ENCODE assay signal across 18 cellular contexts in the genomic region with DNA sequence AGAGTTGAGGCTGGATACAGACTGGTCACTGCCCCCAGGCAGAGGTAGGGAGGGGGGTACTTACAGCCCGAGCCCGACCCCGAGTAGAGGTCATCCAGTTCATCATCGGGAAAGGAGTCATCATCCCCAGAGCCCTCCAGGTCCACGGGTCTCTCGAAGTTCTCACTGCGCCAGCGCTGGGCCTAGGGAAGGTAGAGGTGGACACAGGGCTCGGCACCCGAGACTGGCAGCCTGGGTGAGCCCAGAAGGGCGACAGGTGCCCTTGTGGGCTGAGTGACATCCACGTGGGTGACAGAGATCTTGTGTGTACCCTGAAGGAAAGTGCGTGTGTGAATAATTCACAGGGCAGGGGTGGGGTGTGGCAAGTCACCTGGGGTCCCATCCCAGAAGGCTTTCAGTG. TPM values are rescaled to one million over a fixed set of nuclear protein-coding genes. Genes with fewer than 3 reads are reported as not detected.
DNase-seq lines count a peak whose midpoint lies in the region; ATAC-seq, FAIRE-seq and TF ChIP-seq lines count a peak whose summit lies in the region.
"Had no signal": no experiment of that assay in that cellular context is flagged by ENCODE, and none has a peak within 500 bp of the region (broad histone marks: within the 10 kb centered on the region; RNA-seq: fewer than 3 reads in every experiment).

No MANE protein-coding gene starts in this region.

- WGBS in right cardiac atrium = 86% methylated on average over 13 of the region's 13 CpGs
- 92% methylated on average over 13 of the region's 13 CpGs; no CpG with 5 or more reads in 1 of the 2 experiments for WGBS in H1 (ENCODE audit: extremely low coverage in 1 of 2, insufficient coverage in 1 of 2, insufficient read length in 1 of 2, insufficient replicate concordance in 2 of 2, low coverage in 1 of 2, low lambda C conversion rate in 2 of 2, missing lambda C conversion rate in 1 of 2), 2 experiments
- 76 to 77% methylated on average over 12 of the region's 13 CpGs for WGBS in tibial nerve, 2 donors

- no peak overlapping the region for H3K4ac ChIP-seq in H1 (replicated peaks; ENCODE audit: insufficient read length, low read depth, low read length)

- H2BK5ac ChIP-seq in H1 (ENCODE audit: low read depth, low read length) = no peak overlapping the region

- peaks cover 9 to 14% of the 10 kb centered on the region in 2 experiments for H4K20me1 ChIP-seq in H1 (replicated peaks in 1 of 2; ENCODE audit: control insufficient read depth in 1 of 2, insufficient read depth in 2 of 2, low read length in 2 of 2)

- FAIRE-seq in H1 (lab: Jason Lieb, UNC) = no peak
- FAIRE-seq: D721Med, G401.6 had no signal

- peaks cover 10% of the 10 kb centered on the region for H3K79me1 ChIP-seq in H1 (ENCODE audit: low read depth, low read length)

- no peak overlapping the region for H3K56ac ChIP-seq in H1 (replicated peaks; ENCODE audit: insufficient read length, low read depth, low read length)

- H2BK12ac ChIP-seq in H1 (ENCODE audit: low read depth, low read length) = no peak overlapping the region

- TF ChIP-seq CTCF in H1 (IDR thresholded peaks at IDR 0.05; ENCODE audit: control extremely low read depth in 1 of 3, insufficient read depth in 1 of 3, low read depth in 1 of 3, low read length in 3 of 3) (no peak), nephron (IDR thresholded peaks at IDR 0.05; ENCODE audit: unreplicated experiment in 3 of 3) (no peak), tibial nerve (IDR thresholded peaks at IDR 0.05) (no peak)

- no peak for TF ChIP-seq POLR2A in H1 (IDR thresholded peaks at IDR 0.05; ENCODE audit: control extremely low read depth in 1 of 2, low read depth in 2 of 2, low read length in 2 of 2)
- TF ChIP-seq POLR2A in tibial nerve (IDR thresholded peaks at IDR 0.05) = no peak

- no peak overlapping the region for H2BK15ac ChIP-seq in H1 (ENCODE audit: low read length)

- intact Hi-C loops in right cardiac atrium (cut with DNase I) (no loop called here), Right ventricle myocardium superior (cut with DNase I) (no loop called here), left colon (cut with DNase I, micrococcal nuclease) (no loop called here)

- H3K36me3 ChIP-seq in H1 (ENCODE audit: control insufficient read depth in 2 of 4, insufficient read depth in 4 of 4, low read length in 3 of 4) (peaks cover 0 to 12% (median 4%) of the 10 kb centered on the region in 4 experiments; a peak in 5 of 8 replicates), tibial nerve (peaks cover 0 to 31% (median 0%) of the 10 kb centered on the region in 3 donors)
- H3K36me3 ChIP-seq: BLaER1 had no signal

- peaks cover 7% of the 10 kb centered on the region for H3K36me3 Mint-ChIP-seq in nephron (ENCODE audit: low read depth)
- H3K36me3 Mint-ChIP-seq: CD8-positive, alpha-beta T cell had no signal

- no peak overlapping the region for H2BK120ac ChIP-seq in H1 (replicated peaks; ENCODE audit: low read depth, low read length)

- H3K4me2 ChIP-seq in H1 (ENCODE audit: insufficient read depth in 1 of 2, low read depth in 2 of 2, low read length in 2 of 2) = no peak overlapping the region
- H3K4me2 ChIP-seq: BLaER1 had no signal

- ATAC-seq in right cardiac atrium = no peak
- ATAC-seq in Right ventricle myocardium superior (ENCODE audit: poor library complexity) = no peak
- ATAC-seq in left colon = no peak
- no peak for ATAC-seq in HG03196 (IDR thresholded peaks at IDR 0.05; ENCODE audit: unreplicated experiment)
- ATAC-seq: CD8-positive, alpha-beta T cell had no signal

- H3K27me3 Mint-ChIP-seq in nephron (ENCODE audit: low read depth) = peaks cover 16% of the 10 kb centered on the region

- H3K4me3 Mint-ChIP-seq in nephron = no peak overlapping the region
- H3K4me3 Mint-ChIP-seq: CD8-positive, alpha-beta T cell had no signal

- H3K9me3 ChIP-seq in right cardiac atrium (ENCODE audit: control insufficient read depth, low read length) = no peaks in the 10 kb centered on the region
- H3K9me3 ChIP-seq in H1 (ENCODE audit: insufficient read depth in 2 of 2, low read depth in 1 of 2, low read length in 1 of 2) = peaks cover 7 to 9% of the 10 kb centered on the region in 2 experiments
- peaks cover 0 to 2% (median 0%) of the 10 kb centered on the region in 4 donors for H3K9me3 ChIP-seq in tibial nerve
- H3K9me3 ChIP-seq: BLaER1 had no signal

- H3K27ac Mint-ChIP-seq in nephron = peak overlapping the region in 2 of 3 experiments; percentile 62 to 77
- H3K27ac Mint-ChIP-seq: CD8-positive, alpha-beta T cell had no signal

- H3K4me1 ChIP-seq in right cardiac atrium (ENCODE audit: control insufficient read depth, insufficient read depth, low read length) (peaks cover 3% of the 10 kb centered on the region), H1 (replicated peaks in 1 of 4; ENCODE audit: control insufficient read depth in 3 of 4, insufficient read depth in 4 of 4, low read length in 3 of 4) (peaks cover 3 to 14% (median 7%) of the 10 kb centered on the region in 4 experiments), tibial nerve (peaks cover 0 to 65% (median 34%) of the 10 kb centered on the region in 4 donors)

- H3K9ac ChIP-seq in H1 (replicated peaks in 1 of 4; ENCODE audit: extremely low read depth in 1 of 4, low read depth in 3 of 4, low read length in 3 of 4) = no peak overlapping the region
- H3K9ac ChIP-seq: BLaER1 had no signal

- no peak overlapping the region for H4K91ac ChIP-seq in H1 (replicated peaks; ENCODE audit: insufficient read length, low read length)

- H2AK5ac ChIP-seq in H1 (ENCODE audit: low read depth, low read length) = no peak overlapping the region

- CTCF ChIA-PET in H1 (lab: Charles Lee; ENCODE audit: partially characterized antibody) = interaction anchor here (1.5 to 7.2 kb wide), 4 partner anchors 32 to 159 kb away, joined by 4 to 41 read pairs (median 13); no protein-coding TSS in a partner anchor

- no peaks in the 10 kb centered on the region for H3K9me3 Mint-ChIP-seq in nephron
- H3K9me3 Mint-ChIP-seq: CD8-positive, alpha-beta T cell had no signal

- TF ChIP-seq RAD21 in H1 (IDR thresholded peaks at IDR 0.05 in 1 of 2, conservative IDR thresholded peaks at IDR 0.05 in 1 of 2; ENCODE audit: low read depth in 2 of 2, low read length in 2 of 2) = no peak

- no peaks in the 10 kb centered on the region; a peak in 1 of 4 replicates for H3K79me2 ChIP-seq in H1 (ENCODE audit: control insufficient read depth in 1 of 2, insufficient read depth in 2 of 2, low read length in 2 of 2)

- H3K18ac ChIP-seq in H1 (ENCODE audit: extremely low read depth, low read length) = no peak overlapping the region

- no peaks in the 10 kb centered on the region for H3K27me3 ChIP-seq in right cardiac atrium (ENCODE audit: control insufficient read depth, insufficient read depth)
- H3K27me3 ChIP-seq in H1 (replicated peaks in 1 of 4; ENCODE audit: control insufficient read depth in 3 of 4, extremely low read depth in 1 of 4, insufficient read depth in 3 of 4, low read length in 3 of 4) = no peaks in the 10 kb centered on the region
- no peaks in the 10 kb centered on the region for H3K27me3 ChIP-seq in tibial nerve

- H3K4me1 Mint-ChIP-seq in nephron = peaks cover 52% of the 10 kb centered on the region

- H2AFZ ChIP-seq in H1 (ENCODE audit: low read length) = no peak overlapping the region

- H4K8ac ChIP-seq in H1 (ENCODE audit: extremely low read depth, insufficient read depth, low read length) = peak overlapping the region; percentile 53; the same call in 1 of the 2 replicates

- no peak for TF ChIP-seq EP300 in H1 (IDR thresholded peaks at IDR 0.05; ENCODE audit: borderline replicate concordance in 1 of 2, low read depth in 2 of 2, low read length in 2 of 2)
- no peak for TF ChIP-seq EP300 in tibial nerve (IDR thresholded peaks at IDR 0.05)

- no peak overlapping the region for H4K5ac ChIP-seq in H1 (ENCODE audit: insufficient read length, low read depth, low read length)

- no peak overlapping the region for H3K14ac ChIP-seq in H1 (ENCODE audit: insufficient read length)

- no peaks in the 10 kb centered on the region for H3K23me2 ChIP-seq in H1 (ENCODE audit: low read depth, low read length)

- peak in 2 of 3 donors; percentile 10 to 57 for DNase-seq in right cardiac atrium
- no peak for DNase-seq in Right ventricle myocardium superior
- no peak for DNase-seq in H1 (ENCODE audit: low read depth in 1 of 2, low spot score in 2 of 2)
- DNase-seq in tibial nerve (ENCODE audit: low spot score in 2 of 2) = no peak
- DNase-seq in activated CD8-positive, alpha-beta memory T cell treated with anti-CD3 and anti-CD28 coated beads, Interleukin-2, amount 50 U/mL, for 48 hours = no peak
- no peak for DNase-seq in left colon
- DNase-seq: CD8-positive, alpha-beta T cell; DND-41; HCEC 1CT; Karpas-422; MM.1S; NCI-H2081 treated with DMSO at 0.1 percent for 48 hours; NCI-H524 had no signal

- H3K4me3 ChIP-seq in right cardiac atrium (ENCODE audit: low read length) (no peak overlapping the region), H1 (ENCODE audit: extremely low read depth in 1 of 4, insufficient read depth in 2 of 4, low read depth in 3 of 4, low read length in 4 of 4) (no peak overlapping the region), tibial nerve (no peak overlapping the region)
- H3K4me3 ChIP-seq: BLaER1 had no signal

- no peak overlapping the region for H3K23ac ChIP-seq in H1 (ENCODE audit: insufficient read length)

- POLR2A ChIA-PET in H1 (lab: Charles Lee; ENCODE audit: partially characterized antibody) = no interaction called here

- no peak overlapping the region for H2BK20ac ChIP-seq in H1 (ENCODE audit: low read length)

- H3K27ac ChIP-seq in right cardiac atrium (ENCODE audit: low read length) = no peak overlapping the region
- H3K27ac ChIP-seq in H1 (ENCODE audit: low read depth, low read length) = no peak overlapping the region
- H3K27ac ChIP-seq in tibial nerve = peak overlapping the region; percentile 24 to 91 (median 80)
- H3K27ac ChIP-seq: BLaER1 had no signal

TF ChIP-seq in H1, 55 proteins besides CTCF, POLR2A, EP300 and RAD21 (continues in another document):
- no peak for TF ChIP-seq CBX8 (IDR thresholded peaks at IDR 0.05; ENCODE audit: borderline replicate concordance, low read depth, low read length)
- no peak for TF ChIP-seq CBX5 (IDR thresholded peaks at IDR 0.05; ENCODE audit: low read depth, low read length)
- no peak for TF ChIP-seq SIX5 (IDR thresholded peaks at IDR 0.05; ENCODE audit: low read depth, low read length)
- TF ChIP-seq KDM5A (IDR thresholded peaks at IDR 0.05; ENCODE audit: low read length) = no peak

RNA-seq across cellular contexts. Expression of a gene that starts 30.0 kb away (rescaled TPM):
- total RNA-seq in right cardiac atrium (10 to 100 TPM; 33.2 to 39.5 (median 38.5) TPM), Right ventricle myocardium superior (19.9 TPM), tibial nerve (10 to 100 TPM; 47.1 to 78.9 (median 64.2) TPM), left colon (10 to 100 TPM in 1 of 2 donors, 1 to 10 TPM in 1; 6.5 to 18.0 TPM)
- polyA plus RNA-seq in right cardiac atrium (40.9 TPM), H1 (2011; rRNA removed) (7.0 and 12.7 TPM in 2 replicates)
- total RNA-seq in H1 (2021; fragmentation: NEBNext Ultra II Directional; extraction: Animal tissue kit (Norgen Biotek cat#: 25700)) = 26.8 and 27.0 TPM in 2 replicates
- 8.1 TPM for polyA plus RNA-seq in H1 (2011; cell fraction: cytosol; rRNA removed)
- polyA plus RNA-seq in H1 (2011; cell fraction: nucleus; rRNA removed) = 18.5 TPM
- 17.6 to 28.5 TPM (median 21.8 TPM) in 4 replicates for polyA plus RNA-seq in H1 (2012, experiment 1 of 2)
- polyA plus RNA-seq in H1 (2012, experiment 2 of 2) = 15.0 TPM
- polyA plus RNA-seq in H1 (2013, experiment 1 of 2) = 32.4 TPM
- polyA plus RNA-seq in H1 (2013, experiment 2 of 2) = 33.1 TPM
- 8.2 and 9.3 TPM in 2 replicates for polyA minus RNA-seq in H1 (2011; rRNA and poly(A)+ RNA removed)
- 15.2 TPM for polyA minus RNA-seq in H1 (2011; cell fraction: cytosol; rRNA and poly(A)+ RNA removed)
- polyA minus RNA-seq in H1 (2011; cell fraction: nucleus; rRNA and poly(A)+ RNA removed) = 12.0 TPM
- total RNA-seq: CD8-positive, alpha-beta T cell had no signal

Comparison
In these comparisons a context has a peak if more than half of its experiments do, and no peak if none do; other contexts are left out.
1. DNase-seq: peak in right cardiac atrium (2 of 3); none in Right ventricle myocardium superior (single experiment), H1 (0 of 2), tibial nerve (0 of 2), activated CD8-positive, alpha-beta memory T cell treated with anti-CD3 and anti-CD28 coated beads, Interleukin-2, amount 50 U/mL, for 48 hours (single experiment) and left colon (0 of 2).
2. H3K27ac ChIP-seq: peak in tibial nerve (4 of 4); none in right cardiac atrium (single experiment) and H1 (single experiment).